24 cellular contexts compared by ENCODE assay signal in genomic region chr20:2815242-2815900, GRCh38. TPM values are rescaled to one million over a fixed set of nuclear protein-coding genes. Genes with fewer than 3 reads are reported as not detected.
DNase-seq lines count a peak whose midpoint lies in the region; ATAC-seq and TF ChIP-seq lines count a peak whose summit lies in the region.
"Had no signal": no experiment of that assay in that cellular context is flagged by ENCODE, and none has a peak within 500 bp of the region (broad histone marks: within the 10 kb centered on the region; RNA-seq: fewer than 3 reads in every experiment).

No MANE protein-coding gene starts in this region.

- no peaks in the 10 kb centered on the region for H3K9me2 ChIP-seq in Loucy (replicated peaks; ENCODE audit: low read depth, low read length)

- H3K36me3 ChIP-seq in Loucy (ENCODE audit: insufficient read depth, low read length), result no peaks in the 10 kb centered on the region
- H3K36me3 ChIP-seq: gastrocnemius medialis had no signal

- H3K27me3 ChIP-seq in Loucy (ENCODE audit: insufficient read depth, low read length, poor library complexity, severe bottlenecking), result no peaks in the 10 kb centered on the region

- peaks cover 26% of the 10 kb centered on the region for H3K4me1 ChIP-seq in Loucy (ENCODE audit: insufficient read depth, low read length, poor library complexity, severe bottlenecking)
- H3K4me1 ChIP-seq: gastrocnemius medialis had no signal

- H3K4me3 Mint-ChIP-seq in dendritic cell treated with granulocyte-macrophage colony-stimulating factor and Interleukin-4, amounts not matched to agents 40 ng/mL and 50 ng/mL, for 4 days, result no peak overlapping the region
- peak overlapping the region; percentile 47 for H3K4me3 Mint-ChIP-seq in osteocyte (ENCODE audit: unreplicated experiment)
- H3K4me3 Mint-ChIP-seq: activated B cell treated with CpG ODN at 0.5 μM for 24 hours; activated CD8-positive, alpha-beta T cell treated with anti-CD3 and anti-CD28 coated beads, Interleukin-2, amount 10 ng/mL, durations not matched to agents 7 days and 5 days; neural crest cell had no signal

- ATAC-seq in HG02588 (IDR thresholded peaks at IDR 0.05; ENCODE audit: unreplicated experiment) (no peak), HG03571 (IDR thresholded peaks at IDR 0.05; ENCODE audit: unreplicated experiment) (no peak)
- ATAC-seq: activated CD8-positive, alpha-beta T cell treated with anti-CD3 and anti-CD28 coated beads, Interleukin-2, amount 10 ng/mL, durations not matched to agents 7 days and 5 days had no signal

- H3K79me2 ChIP-seq in Loucy (ENCODE audit: insufficient read depth, low read length), result no peaks in the 10 kb centered on the region

- DNase-seq in AG20443 (ENCODE audit: low spot score) (peak; percentile 8), osteocyte (ENCODE audit: extremely low spot score, unreplicated experiment) (peak; percentile 70), NCI-H1092 treated with DMSO at 0.1 percent for 48 hours (lab: John Stamatoyannopoulos, UW) (no peak), NCI-H510A (lab: John Stamatoyannopoulos, UW) (no peak)
- DNase-seq: activated B cell treated with CpG ODN at 0.5 μM for 24 hours; activated CD8-positive, alpha-beta T cell treated with anti-CD3 and anti-CD28 coated beads, Interleukin-2, amount 10 ng/mL, durations not matched to agents 7 days and 5 days; Karpas-422; left cardiac atrium; NCI-H1105 treated with DMSO at 0.1 percent for 48 hours; NCI-H526 treated with DMSO at 0.1 percent for 48 hours; stimulated activated CD8-positive, alpha-beta memory T cell treated with anti-CD3 and anti-CD28 coated beads, Interleukin-4, amount 100 ng/mL, for 48 hours had no signal

- H3K4me1 Mint-ChIP-seq in dendritic cell treated with granulocyte-macrophage colony-stimulating factor and Interleukin-4, amounts not matched to agents 40 ng/mL and 50 ng/mL, for 4 days (ENCODE audit: low read depth), result peaks cover 10% of the 10 kb centered on the region
- peaks cover 55% of the 10 kb centered on the region for H3K4me1 Mint-ChIP-seq in osteocyte (ENCODE audit: unreplicated experiment)
- H3K4me1 Mint-ChIP-seq: activated B cell treated with CpG ODN at 0.5 μM for 24 hours had no signal

- H3K9me3 ChIP-seq in Loucy (ENCODE audit: insufficient read depth, low read depth, low read length), result no peaks in the 10 kb centered on the region

- intact Hi-C loops in dendritic cell treated with granulocyte-macrophage colony-stimulating factor and Interleukin-4, amounts not matched to agents 40 ng/mL and 50 ng/mL, for 4 days (cut with micrococcal nuclease), result no loop called here

- H3K27ac Mint-ChIP-seq in dendritic cell treated with granulocyte-macrophage colony-stimulating factor and Interleukin-4, amounts not matched to agents 40 ng/mL and 50 ng/mL, for 4 days, result peak overlapping the region; percentile 43
- peak overlapping the region; percentile 55 for H3K27ac Mint-ChIP-seq in osteocyte (ENCODE audit: unreplicated experiment)
- H3K27ac Mint-ChIP-seq: activated B cell treated with CpG ODN at 0.5 μM for 24 hours; activated CD8-positive, alpha-beta T cell treated with anti-CD3 and anti-CD28 coated beads, Interleukin-2, amount 10 ng/mL, durations not matched to agents 7 days and 5 days had no signal

- H3K4me2 ChIP-seq in Loucy (ENCODE audit: low read depth, low read length, poor library complexity, severe bottlenecking), result peak overlapping the region; percentile 25

- TF ChIP-seq CTCF in Loucy (conservative IDR thresholded peaks at IDR 0.05; ENCODE audit: low read length) (no peak), osteocyte (IDR thresholded peaks at IDR 0.05) (no peak)

- H3K36me3 Mint-ChIP-seq in dendritic cell treated with granulocyte-macrophage colony-stimulating factor and Interleukin-4, amounts not matched to agents 40 ng/mL and 50 ng/mL, for 4 days (ENCODE audit: low read depth), result no peaks in the 10 kb centered on the region
- no peaks in the 10 kb centered on the region for H3K36me3 Mint-ChIP-seq in osteocyte (ENCODE audit: unreplicated experiment)

- H2AFZ ChIP-seq in Loucy (ENCODE audit: low read length), result no peak overlapping the region

- no peaks in the 10 kb centered on the region for H3F3A ChIP-seq in Loucy (ENCODE audit: low read depth)

- H4K20me1 ChIP-seq in Loucy (ENCODE audit: insufficient read depth, low read length, poor library complexity, severe bottlenecking), result no peaks in the 10 kb centered on the region

- peaks cover 8% of the 10 kb centered on the region for H3K9me3 Mint-ChIP-seq in dendritic cell treated with granulocyte-macrophage colony-stimulating factor and Interleukin-4, amounts not matched to agents 40 ng/mL and 50 ng/mL, for 4 days
- H3K9me3 Mint-ChIP-seq in osteocyte (ENCODE audit: unreplicated experiment), result peaks cover 12% of the 10 kb centered on the region

- peaks cover 45% of the 10 kb centered on the region for H3K27me3 Mint-ChIP-seq in dendritic cell treated with granulocyte-macrophage colony-stimulating factor and Interleukin-4, amounts not matched to agents 40 ng/mL and 50 ng/mL, for 4 days
- H3K27me3 Mint-ChIP-seq in osteocyte (ENCODE audit: unreplicated experiment), result no peaks in the 10 kb centered on the region

- H3K9ac ChIP-seq in Loucy (ENCODE audit: low read depth, low read length, poor library complexity, severe bottlenecking), result no peak overlapping the region

- H3K4me3 ChIP-seq in Loucy (ENCODE audit: low read length, poor library complexity, severe bottlenecking), result no peak overlapping the region
- H3K4me3 ChIP-seq: gastrocnemius medialis had no signal

RNA-seq across cellular contexts. Expression of gene C20orf141, which starts 0.6 kb away (rescaled TPM):
- total RNA-seq in osteocyte, result not detected in 2 replicates
- total RNA-seq: activated B cell treated with CpG ODN at 0.5 μM for 24 hours; activated CD8-positive, alpha-beta T cell treated with anti-CD3 and anti-CD28 coated beads, Interleukin-2, amount 10 ng/mL, durations not matched to agents 7 days and 5 days; bronchial epithelial cell; dermis microvascular lymphatic vessel endothelial cell; epithelial cell of proximal tubule; gastrocnemius medialis; HT-29; left cardiac atrium; neural crest cell; pulmonary artery endothelial cell; SK-MEL-5 had no signal

RNA-seq across cellular contexts. Expression of gene TMEM239, which starts 0.8 kb away (rescaled TPM):
- total RNA-seq in osteocyte, result not detected in 2 replicates
- total RNA-seq: activated B cell treated with CpG ODN at 0.5 μM for 24 hours; activated CD8-positive, alpha-beta T cell treated with anti-CD3 and anti-CD28 coated beads, Interleukin-2, amount 10 ng/mL, durations not matched to agents 7 days and 5 days; bronchial epithelial cell; dermis microvascular lymphatic vessel endothelial cell; epithelial cell of proximal tubule; gastrocnemius medialis; HT-29; left cardiac atrium; neural crest cell; pulmonary artery endothelial cell; SK-MEL-5; subcutaneous adipose tissue had no signal

RNA-seq across cellular contexts. Expression of gene CPXM1, which starts 14.9 kb away (rescaled TPM):
- total RNA-seq in osteocyte, result 84.0 and 85.8 TPM in 2 replicates
- total RNA-seq: bronchial epithelial cell, HT-29 had no signal

RNA-seq across cellular contexts. Expression of gene PCED1A, which starts 25.1 kb away (rescaled TPM):
- 68.3 and 80.8 TPM in 2 replicates for total RNA-seq in osteocyte

RNA-seq across cellular contexts. Expression of gene VPS16, which starts 25.2 kb away (rescaled TPM):
- 45.2 and 51.1 TPM in 2 replicates for total RNA-seq in osteocyte

Comparison
In these comparisons a context has a peak if more than half of its experiments do, and no peak if none do; other contexts are left out.
1. DNase-seq: peak in AG20443 (single experiment) and osteocyte (single experiment); none in NCI-H1092 treated with DMSO at 0.1 percent for 48 hours (single experiment) and NCI-H510A (single experiment).